17 cellular contexts compared by ENCODE assay signal in the genomic region with DNA sequence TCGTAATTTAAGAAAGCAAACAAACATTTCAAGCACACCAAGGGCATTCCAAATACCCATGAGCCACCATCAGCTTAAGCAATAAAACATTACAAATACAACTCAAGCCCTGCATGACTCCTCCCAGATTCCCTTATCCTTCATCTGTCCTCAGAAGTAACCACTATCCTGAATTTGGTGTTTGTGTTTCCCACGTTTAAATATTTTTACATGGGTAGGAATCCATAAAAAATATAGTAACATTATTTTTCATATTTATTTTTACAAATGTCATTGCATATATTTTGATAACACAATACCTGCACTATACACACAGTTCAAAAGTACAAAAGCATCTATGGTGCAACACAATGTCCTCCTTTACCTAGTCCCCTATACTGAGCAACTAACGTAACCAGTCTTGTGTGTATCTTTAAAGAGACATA. TPM values are rescaled to one million over a fixed set of nuclear protein-coding genes. Genes with fewer than 3 reads are reported as not detected.
DNase-seq lines count a peak whose midpoint lies in the region; FAIRE-seq and TF ChIP-seq lines count a peak whose summit lies in the region.
"Had no signal": no experiment of that assay in that cellular context is flagged by ENCODE, and none has a peak within 500 bp of the region (broad histone marks: within the 10 kb centered on the region; RNA-seq: fewer than 3 reads in every experiment).

No MANE protein-coding gene starts in this region.

- H3K4me2 ChIP-seq in osteoblast (ENCODE audit: insufficient read depth, low read length): peak overlapping the region; percentile 1

- peaks cover 68% of the 10 kb centered on the region for H4K20me1 ChIP-seq in osteoblast (ENCODE audit: insufficient read depth, low read length)

- H3K36me3 ChIP-seq in bronchial epithelial cell (ENCODE audit: control insufficient read depth, insufficient read depth, low read length): no peaks in the 10 kb centered on the region
- H3K36me3 ChIP-seq in osteoblast (ENCODE audit: insufficient read depth, low read length): peaks cover 3% of the 10 kb centered on the region

- peaks cover 6% of the 10 kb centered on the region for H3K9me3 Mint-ChIP-seq in activated naive CD8-positive, alpha-beta T cell treated with anti-CD3 and anti-CD28 coated beads for 36 hours
- H3K9me3 Mint-ChIP-seq: naive thymus-derived CD8-positive, alpha-beta T cell had no signal

- H3K9me3 ChIP-seq in osteoblast (ENCODE audit: low read depth, low read length): no peaks in the 10 kb centered on the region
- H3K9me3 ChIP-seq: ascending aorta, BE2C, suprapubic skin had no signal

- no peaks in the 10 kb centered on the region for H3K27me3 ChIP-seq in bronchial epithelial cell (ENCODE audit: control insufficient read depth, insufficient read depth, low read length)
- H3K27me3 ChIP-seq in osteoblast (ENCODE audit: insufficient read depth, low read length): no peaks in the 10 kb centered on the region
- H3K27me3 ChIP-seq: ascending aorta, BE2C, SJSA1, suprapubic skin had no signal

- H3K4me1 ChIP-seq in osteoblast (ENCODE audit: insufficient read depth, low read length): peaks cover 17% of the 10 kb centered on the region
- H3K4me1 ChIP-seq: BE2C had no signal

- H3K27ac ChIP-seq in osteoblast (ENCODE audit: low read depth, low read length): no peak overlapping the region
- H3K27ac ChIP-seq: SJSA1, suprapubic skin had no signal

- H2AFZ ChIP-seq in osteoblast (ENCODE audit: low read length): no peak overlapping the region

- TF ChIP-seq CTCF in bronchial epithelial cell (IDR thresholded peaks at IDR 0.05; ENCODE audit: insufficient read depth, low read length, severe bottlenecking) (no peak), osteoblast (IDR thresholded peaks at IDR 0.05; ENCODE audit: extremely low read depth, low read depth, low read length) (no peak)

- H3K4me1 Mint-ChIP-seq in activated naive CD8-positive, alpha-beta T cell treated with anti-CD3 and anti-CD28 coated beads for 36 hours: peaks cover 51% of the 10 kb centered on the region

- H3K27ac Mint-ChIP-seq in activated naive CD8-positive, alpha-beta T cell treated with anti-CD3 and anti-CD28 coated beads for 36 hours: no peak overlapping the region
- H3K27ac Mint-ChIP-seq: activated T-helper 2 cell treated with anti-CD3 and anti-CD28 coated beads, Interferon-gamma antibody, Interleukin-2, Interleukin-4, amounts not matched to agents 10 μg/mL and 5 μg/mL and 100 μg/mL, durations not matched to agents 14 hours and 24 hours and 36 hours had no signal

- H3K4me3 ChIP-seq in bronchial epithelial cell (ENCODE audit: low read depth, low read length) (no peak overlapping the region), osteoblast (ENCODE audit: insufficient read depth, low read length) (no peak overlapping the region)
- H3K4me3 ChIP-seq: ascending aorta, SJSA1, suprapubic skin had no signal

- FAIRE-seq in bronchial epithelial cell (lab: Jason Lieb, UNC): no peak
- FAIRE-seq: HTR-8/SVneo had no signal

- DNase-seq in HuH-7 (ENCODE audit: low spot score) (peak; percentile 52), bronchial epithelial cell (ENCODE audit: low read depth) (peak; percentile 24), osteoblast (ENCODE audit: insufficient read length, low spot score, missing footprints) (peak; percentile 51), NCI-H1436 (lab: John Stamatoyannopoulos, UW) (no peak), inferior parietal cortex (ENCODE audit: extremely low spot score) (no peak)
- DNase-seq in activated naive CD8-positive, alpha-beta T cell treated with anti-CD3 and anti-CD28 coated beads for 36 hours: no peak
- DNase-seq: activated CD4-positive, alpha-beta T cell treated with anti-CD3 and anti-CD28 coated beads, Interleukin-2, amount 50 U/mL, for 4 hours; BE2C; left ventricle myocardium superior; naive thymus-derived CD8-positive, alpha-beta T cell; NCI-H1048; NCI-H2227 treated with DMSO at 0.1 percent for 48 hours had no signal

- H3K36me3 Mint-ChIP-seq in activated naive CD8-positive, alpha-beta T cell treated with anti-CD3 and anti-CD28 coated beads for 36 hours: peaks cover 44% of the 10 kb centered on the region

- no peak overlapping the region for H3K4me3 Mint-ChIP-seq in activated naive CD8-positive, alpha-beta T cell treated with anti-CD3 and anti-CD28 coated beads for 36 hours

- H3K27me3 Mint-ChIP-seq in activated naive CD8-positive, alpha-beta T cell treated with anti-CD3 and anti-CD28 coated beads for 36 hours: no peaks in the 10 kb centered on the region
- H3K27me3 Mint-ChIP-seq: naive thymus-derived CD8-positive, alpha-beta T cell had no signal

- H3K79me2 ChIP-seq in osteoblast (ENCODE audit: insufficient read depth, low read length): peaks cover 99% of the 10 kb centered on the region

RNA-seq across cellular contexts. Expression of a gene that starts 6.4 kb away (rescaled TPM):
- total RNA-seq in bronchial epithelial cell (57.1 and 66.4 TPM in 2 replicates), osteoblast (95.5 and 110 TPM in 2 replicates)
- 10 to 100 TPM; 55.6 to 59.3 TPM for total RNA-seq in activated naive CD8-positive, alpha-beta T cell treated with anti-CD3 and anti-CD28 coated beads for 36 hours

RNA-seq across cellular contexts. Expression of a gene that starts 36.0 kb away (rescaled TPM):
- total RNA-seq in bronchial epithelial cell: 9.7 and 10.1 TPM in 2 replicates
- 13.8 and 14.5 TPM in 2 replicates for total RNA-seq in osteoblast
- 10 to 100 TPM; 16.8 to 18.1 TPM for total RNA-seq in activated naive CD8-positive, alpha-beta T cell treated with anti-CD3 and anti-CD28 coated beads for 36 hours

RNA-seq across cellular contexts. Expression of a gene that starts 43.3 kb away (rescaled TPM):
- total RNA-seq in bronchial epithelial cell (264 and 2,479 TPM in 2 replicates), osteoblast (220 and 385 TPM in 2 replicates)
- 1,000 to 10,000 TPM; 1,702 to 1,706 TPM for total RNA-seq in activated naive CD8-positive, alpha-beta T cell treated with anti-CD3 and anti-CD28 coated beads for 36 hours

RNA-seq across cellular contexts. Expression of a gene that starts 49.4 kb away (rescaled TPM):
- total RNA-seq in bronchial epithelial cell (6.1 and 7.8 TPM in 2 replicates), osteoblast (19.5 and 24.8 TPM in 2 replicates)
- 1 to 10 TPM; 1.9 to 2.3 TPM for total RNA-seq in activated naive CD8-positive, alpha-beta T cell treated with anti-CD3 and anti-CD28 coated beads for 36 hours

Comparison
In these comparisons a context has a peak if more than half of its experiments do, and no peak if none do; other contexts are left out.
1. DNase-seq: peak in HuH-7 (single experiment), bronchial epithelial cell (single experiment) and osteoblast (single experiment); none in NCI-H1436 (single experiment), activated naive CD8-positive, alpha-beta T cell treated with anti-CD3 and anti-CD28 coated beads for 36 hours (single experiment) and inferior parietal cortex (single experiment).